8 cellular contexts compared by ENCODE assay signal in the genomic region with DNA sequence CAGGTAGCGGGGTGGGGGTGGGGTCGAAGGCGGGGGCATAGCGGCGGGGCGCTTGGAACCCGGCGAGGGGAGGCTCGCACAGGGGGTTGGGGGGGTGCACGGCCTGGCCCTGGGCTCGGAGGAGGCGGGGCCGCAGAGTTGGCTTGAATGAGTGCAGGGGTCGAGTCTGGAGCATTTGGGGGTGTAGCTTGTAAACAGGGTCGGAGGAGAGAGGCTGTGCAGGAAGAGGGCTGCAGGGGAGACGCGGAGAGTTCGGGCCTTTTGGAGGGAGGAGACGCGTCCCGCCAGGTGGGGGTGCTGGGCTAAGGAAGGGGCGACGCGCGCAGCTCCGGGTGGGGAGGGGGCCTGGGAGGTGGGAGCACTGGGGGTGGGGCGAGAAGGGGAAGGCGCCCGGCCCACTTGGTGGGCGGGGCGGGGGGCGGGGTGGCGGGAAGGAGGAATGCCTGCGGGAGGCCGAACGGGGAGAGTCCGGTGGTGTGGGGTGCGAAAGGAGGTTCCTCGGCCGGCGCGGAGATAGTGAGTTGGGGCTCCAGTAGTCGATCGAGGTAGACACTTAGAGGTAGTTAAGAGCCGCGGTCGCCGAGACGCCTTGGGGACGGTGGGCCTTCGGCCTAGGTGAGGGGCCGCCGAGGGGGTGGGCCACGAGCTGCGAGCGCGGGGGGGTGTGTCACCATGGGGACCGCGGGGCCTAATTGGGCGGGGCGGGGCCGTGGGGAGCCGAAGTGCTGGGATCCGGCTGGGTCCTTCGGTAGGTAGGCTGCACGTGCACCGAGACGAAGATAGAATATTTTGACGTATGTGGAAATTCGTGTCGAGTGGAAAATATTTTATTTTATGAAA. TPM values are rescaled to one million over a fixed set of nuclear protein-coding genes. Genes with fewer than 3 reads are reported as not detected.
DNase-seq lines count a peak whose midpoint lies in the region; ATAC-seq and TF ChIP-seq lines count a peak whose summit lies in the region.

No MANE protein-coding gene starts in this region.

- H3K4me1 ChIP-seq in HUES6 (ENCODE audit: control insufficient read depth, insufficient read depth, low read length) = peaks cover 7% of the 10 kb centered on the region; the same call in 1 of the 2 replicates
- peaks cover 18% of the 10 kb centered on the region for H3K4me1 ChIP-seq in PC-9 (replicated peaks; ENCODE audit: insufficient read depth)

- H3K9me3 ChIP-seq in HUES6 (ENCODE audit: control insufficient read depth, insufficient read depth, low read depth, low read length) (no peaks in the 10 kb centered on the region; the same call in 1 of the 2 replicates), PC-9 (ENCODE audit: insufficient read depth, low read depth) (no peaks in the 10 kb centered on the region)

- no peaks in the 10 kb centered on the region for H3K27me3 Mint-ChIP-seq in natural killer cell (ENCODE audit: low read depth in 2 of 2)

- no TSS peak for BruUV-seq in PC-9 (replicated peaks; lab: Mats Ljungman, UMichigan)

- H2AFZ ChIP-seq in PC-9 = peak overlapping the region; percentile 90

- ATAC-seq in GM21447 (IDR thresholded peaks at IDR 0.05; ENCODE audit: unreplicated experiment) = peak; percentile 32
- peak; percentile 11 to 35 (median 32) for ATAC-seq in natural killer cell

- DNase-seq in Caki2 (ENCODE audit: low read depth) = peak; percentile 64
- DNase-seq in PC-9 = peak; percentile 68 to 79
- DNase-seq in activated T-helper 1 cell treated with Interleukin-2 at 50 U/mL for 16 hours (ENCODE audit: low read depth) = peak; percentile 45
- DNase-seq in fibroblast of gingiva (ENCODE audit: low read depth) = peak; percentile 40
- peak; percentile 35 for DNase-seq in natural killer cell
- peak; percentile 61 to 86 (median 70) for DNase-seq in stimulated activated naive CD4-positive, alpha-beta T cell (lab: John Stamatoyannopoulos, UW)

- peaks cover 22% of the 10 kb centered on the region for H3F3A ChIP-seq in PC-9 (ENCODE audit: insufficient read depth, low read depth)

- intact Hi-C loops in PC-9 (cut with micrococcal nuclease; ENCODE audit: unreplicated experiment) (loop anchor here (2.0 to 5.0 kb wide), 4 partner anchors 123 to 639 kb away; a partner anchor contains a TSS), natural killer cell (cut with micrococcal nuclease) (loop anchor here (2.0 kb wide), 1 partner anchor 123 kb away; a partner anchor contains a TSS)

- CTCF ChIA-PET in PC-9 (lab: Charles Lee) = interaction anchor here (1.0 to 1.4 kb wide), 2 partner anchors 323 to 346 kb away, joined by 5 read pairs; no protein-coding TSS in a partner anchor

- POLR2A ChIA-PET in PC-9 (lab: Charles Lee; ENCODE audit: unreplicated experiment) = interaction anchor here (0.5 to 0.6 kb wide), 4 partner anchors 150 to 1667 kb away, joined by 3 to 7 read pairs (median 6); no protein-coding TSS in a partner anchor

- H3K4me3 ChIP-seq in HUES6 (ENCODE audit: low read depth, low read length) = peak overlapping the region; percentile 73
- H3K4me3 ChIP-seq in PC-9 = peak overlapping the region; percentile 97

- H3K4me1 Mint-ChIP-seq in natural killer cell = peaks cover 16 to 22% of the 10 kb centered on the region in 2 donors

- peaks cover 28% of the 10 kb centered on the region for H3K36me3 ChIP-seq in HUES6 (ENCODE audit: control insufficient read depth, insufficient read depth, low read length)
- 0 out of 2 replicates have a peak, but pooled peaks cover 6% of the 10 kb centered on the region for H3K36me3 ChIP-seq in PC-9 (ENCODE audit: low read depth)

- H3K27me3 ChIP-seq in HUES6 (ENCODE audit: control insufficient read depth, insufficient read depth, low read length) = no peaks in the 10 kb centered on the region
- no peaks in the 10 kb centered on the region for H3K27me3 ChIP-seq in PC-9 (ENCODE audit: insufficient read depth, low read depth)

- peak overlapping the region; percentile 72 to 84 for H3K27ac Mint-ChIP-seq in natural killer cell

- in situ Hi-C loops in Caki2 (cut with HindIII; ENCODE audit: low pct_unique_long_range_greater_than_20kb, low sequenced_read_pairs) = no loop called here

- peaks cover 48% of the 10 kb centered on the region for H3K79me2 ChIP-seq in PC-9 (ENCODE audit: low read depth)

- no peaks in the 10 kb centered on the region for H3K9me3 Mint-ChIP-seq in natural killer cell

- peaks cover 40% of the 10 kb centered on the region for H4K20me1 ChIP-seq in PC-9 (ENCODE audit: insufficient read depth)

- no peak for TF ChIP-seq CTCF in PC-9 (conservative IDR thresholded peaks at IDR 0.05)
- TF ChIP-seq CTCF in natural killer cell (IDR thresholded peaks at IDR 0.05) = no peak

- H3K4me2 ChIP-seq in PC-9 = peak overlapping the region; percentile 84

- H3K9me2 ChIP-seq in PC-9 (ENCODE audit: insufficient read depth) = no peaks in the 10 kb centered on the region

- H3K9ac ChIP-seq in HUES6 (ENCODE audit: low read length) = peak overlapping the region; percentile 88

- H3K27ac ChIP-seq in HUES6 (ENCODE audit: low read depth, low read length) (peak overlapping the region; percentile 85), PC-9 (peak overlapping the region; percentile 57)

- H3K4me3 Mint-ChIP-seq in natural killer cell = peak overlapping the region; percentile 94

- H3K36me3 Mint-ChIP-seq in natural killer cell = no peaks in the 10 kb centered on the region

RNA-seq across cellular contexts. Expression of a gene that starts 0.8 kb away (rescaled TPM):
- total RNA-seq in Caki2 (2014; rRNA removed; shearing (Covaris generic); ENCODE audit: low replicate concordance) = 39.6 and 46.3 TPM in 2 replicates
- total RNA-seq in PC-9 (2021) = 105 and 123 TPM in 2 replicates
- total RNA-seq in natural killer cell = 10 to 100 TPM; 18.5 to 35.5 (median 26.2) TPM

Comparison
In these comparisons a context has a peak if more than half of its experiments do, and no peak if none do; other contexts are left out.
1. Peak in every context shown above with its lines: DNase-seq, ATAC-seq, H3K4me3 ChIP-seq and H3K27ac ChIP-seq.